Comparison of ENCODE assay signal across 1 cellular context in genomic region chr10:11875499-11876281, GRCh38.
A peak's percentile ranks its signal among the peaks of the same experiment; 100 is the strongest.
TF ChIP-seq lines count a peak whose summit lies in the region.

No MANE protein-coding gene starts in this region.

TF ChIP-seq in A549, 52 proteins besides CTCF, POLR2A, EP300 and RAD21 (continued from another document):
- TF ChIP-seq REST (IDR thresholded peaks at IDR 0.05), result no peak
- no peak for TF ChIP-seq MAZ (IDR thresholded peaks at IDR 0.05; ENCODE audit: borderline replicate concordance, low read depth, low read length)
- no peak for TF ChIP-seq RFX5 (IDR thresholded peaks at IDR 0.05)
- peak; percentile 77 for TF ChIP-seq E2F6 (IDR thresholded peaks at IDR 0.05; ENCODE audit: borderline replicate concordance, low read depth)
- TF ChIP-seq ZSCAN20 (CRISPR knock-in tag; IDR thresholded peaks at IDR 0.05), result peak; percentile 60; the same call in 1 of the 2 replicates
- peak; percentile 95 for TF ChIP-seq HOXB5 (CRISPR knock-in tag; IDR thresholded peaks at IDR 0.05)
- TF ChIP-seq CHD2 (IDR thresholded peaks at IDR 0.05; ENCODE audit: low read length, partially characterized antibody), result no peak
- no peak; the same call in 1 of the 2 replicates for TF ChIP-seq TFCP2L1 (CRISPR knock-in tag; IDR thresholded peaks at IDR 0.05)
- no peak for TF ChIP-seq RNF2 (IDR thresholded peaks at IDR 0.05; ENCODE audit: borderline replicate concordance, low read depth)
- TF ChIP-seq USF2 (IDR thresholded peaks at IDR 0.05), result no peak
- TF ChIP-seq TP53 (CRISPR knock-in tag; IDR thresholded peaks at IDR 0.05), result 0 out of 2 replicates have a peak, but pooled peaks have one; percentile 62
- no peak for TF ChIP-seq CHD4 (IDR thresholded peaks at IDR 0.05; ENCODE audit: borderline replicate concordance)
- TF ChIP-seq CBX8 (IDR thresholded peaks at IDR 0.05), result no peak
- 0 out of 3 replicates have a peak, but pooled peaks have one; percentile 50 for TF ChIP-seq BCL3 (IDR thresholded peaks at IDR 0.05)
- TF ChIP-seq HOXB13 (CRISPR knock-in tag; IDR thresholded peaks at IDR 0.05; ENCODE audit: low read depth), result peak; percentile 93
- peak; percentile 96 for TF ChIP-seq EHF (CRISPR knock-in tag; IDR thresholded peaks at IDR 0.05)
- no peak for TF ChIP-seq NR3C1 (IDR thresholded peaks at IDR 0.05)
- TF ChIP-seq HDAC2 (IDR thresholded peaks at IDR 0.05), result no peak
- no peak for TF ChIP-seq HES2 (IDR thresholded peaks at IDR 0.05)
- peak; percentile 83; the same call in 1 of the 2 replicates for TF ChIP-seq RARB (CRISPR knock-in tag; IDR thresholded peaks at IDR 0.05)
- peak; percentile 41 to 72; a peak in 4 of 5 replicates for TF ChIP-seq JUN (IDR thresholded peaks at IDR 0.05)
- 0 out of 2 replicates have a peak, but pooled peaks have one; percentile 26 for TF ChIP-seq HOXA7 (CRISPR knock-in tag; IDR thresholded peaks at IDR 0.05)
- peak; percentile 53; the same call in 1 of the 2 replicates for TF ChIP-seq NPAS2 (CRISPR knock-in tag; IDR thresholded peaks at IDR 0.05; ENCODE audit: borderline replicate concordance)
- no peak for TF ChIP-seq POLR2AphosphoS2 (conservative IDR thresholded peaks at IDR 0.05; ENCODE audit: low read length)
- peak; percentile 76; the same call in 1 of the 2 replicates for TF ChIP-seq FOSB (CRISPR knock-in tag; IDR thresholded peaks at IDR 0.05)
- peak; percentile 86 for TF ChIP-seq HEYL (CRISPR knock-in tag; IDR thresholded peaks at IDR 0.05)
- TF ChIP-seq GATA3 (IDR thresholded peaks at IDR 0.05; ENCODE audit: borderline replicate concordance), result peak; percentile 79
- TF ChIP-seq PHF8 (IDR thresholded peaks at IDR 0.05; ENCODE audit: borderline replicate concordance, low read depth), result no peak
- TF ChIP-seq ESRRA (IDR thresholded peaks at IDR 0.05; ENCODE audit: borderline replicate concordance, low read length), result no peak
- no peak for TF ChIP-seq EHMT2 (IDR thresholded peaks at IDR 0.05; ENCODE audit: low read depth)
- TF ChIP-seq FOSL2 (IDR thresholded peaks at IDR 0.05), result no peak
- TF ChIP-seq FOSL2 (CRISPR knock-in tag; IDR thresholded peaks at IDR 0.05), result peak; percentile 79
- 0 out of 2 replicates have a peak, but pooled peaks have one; percentile 58 for TF ChIP-seq HMGXB4 (CRISPR knock-in tag; IDR thresholded peaks at IDR 0.05; ENCODE audit: borderline replicate concordance)
- no peak for TF ChIP-seq KDM5A (IDR thresholded peaks at IDR 0.05)
- TF ChIP-seq MYC (IDR thresholded peaks at IDR 0.05; ENCODE audit: borderline replicate concordance, low read length), result 0 out of 2 replicates have a peak, but pooled peaks have one; percentile 64
- TF ChIP-seq NFE2L2 (conservative IDR thresholded peaks at IDR 0.05; ENCODE audit: low read length), result peak; percentile 30; the same call in 1 of the 2 replicates
TF ChIP-seq in A549: peak in this region for 25.
